ENCODE assay signal across 2 cellular contexts in genomic region chr4:373062-373839, GRCh38.
A peak's percentile ranks its signal among the peaks of the same experiment; 100 is the strongest.
TF ChIP-seq lines count a peak whose summit lies in the region.

No MANE protein-coding gene starts in this region.

TF ChIP-seq in HCT116, 20 proteins besides CTCF, POLR2A, EP300 and RAD21:
- TF ChIP-seq FOSL1 (IDR thresholded peaks at IDR 0.05; ENCODE audit: low read depth), result no peak
- TF ChIP-seq ZNF274 (IDR thresholded peaks at IDR 0.05; ENCODE audit: low read depth, low read length), result peak; percentile 81

TF ChIP-seq in K562, 482 proteins besides CTCF, POLR2A, EP300 and RAD21:
- TF ChIP-seq ZNF274 (IDR thresholded peaks at IDR 0.05; ENCODE audit: borderline replicate concordance, low read depth, low read length), result peak; percentile 92
- TF ChIP-seq ZNF384 (IDR thresholded peaks at IDR 0.05; ENCODE audit: low read depth, low read length), result no peak
